Comparison of ENCODE assay signal across 18 cellular contexts in the genomic region with DNA sequence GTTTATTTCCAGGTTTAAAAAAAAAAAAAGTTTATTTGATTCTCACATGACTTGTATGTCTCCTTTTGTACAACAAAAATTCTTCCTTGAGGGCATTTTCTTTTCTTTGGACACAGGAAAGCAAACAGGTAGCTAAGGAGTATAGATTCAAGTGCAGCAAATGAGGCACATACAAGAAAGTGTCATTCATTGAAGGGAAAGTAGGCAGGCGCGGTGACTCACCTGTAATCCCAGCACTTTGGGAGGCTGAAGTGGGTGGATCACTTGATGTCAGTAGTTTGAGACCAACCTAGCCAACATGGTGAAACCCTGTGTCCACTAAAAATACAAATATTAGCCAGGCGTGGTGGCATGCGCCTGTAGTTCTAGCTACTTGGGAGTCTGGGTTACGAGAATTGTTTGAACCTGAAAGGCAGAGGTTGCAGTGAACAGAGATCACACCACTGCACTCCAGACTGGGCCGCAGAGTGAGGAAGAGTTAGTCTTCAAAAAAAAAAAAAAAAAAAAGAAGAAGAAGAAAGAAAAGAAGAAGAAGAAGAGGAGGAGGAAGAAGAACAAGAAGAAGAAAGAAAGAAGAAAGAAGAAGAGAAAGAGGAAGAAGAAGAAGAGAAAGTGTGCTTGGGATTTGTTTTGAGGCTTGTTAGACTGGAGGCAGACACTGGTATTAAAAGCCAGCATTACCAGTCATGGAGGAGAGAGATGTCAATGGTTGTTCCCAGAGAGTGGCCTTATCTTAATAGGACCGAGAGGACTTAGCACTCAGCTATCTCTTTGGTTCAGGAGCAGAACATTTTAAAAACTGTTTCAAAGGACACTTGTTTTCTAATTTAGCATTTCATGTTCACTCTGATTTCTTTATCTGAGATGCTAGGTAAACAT. TPM values are rescaled to one million over a fixed set of nuclear protein-coding genes. Genes with fewer than 3 reads are reported as not detected.
DNase-seq lines count a peak whose midpoint lies in the region; ATAC-seq and TF ChIP-seq lines count a peak whose summit lies in the region.
"Had no signal": no experiment of that assay in that cellular context is flagged by ENCODE, and none has a peak within 500 bp of the region (broad histone marks: within the 10 kb centered on the region; RNA-seq: fewer than 3 reads in every experiment).

No MANE protein-coding gene starts in this region.

- H3K9me3 Mint-ChIP-seq in stimulated activated memory B cell treated with anti-CD40 and anti-IgM and Interleukin-4, amounts not matched to agents 10 μg/mL and 1 μg/mL and 100 μg/mL, for 72 hours: no peaks in the 10 kb centered on the region
- H3K9me3 Mint-ChIP-seq in activated CD8-positive, alpha-beta T cell treated with anti-CD3 and anti-CD28 coated beads, Interleukin-2, amount 10 ng/mL, durations not matched to agents 7 days and 5 days (ENCODE audit: insufficient read depth): no peaks in the 10 kb centered on the region
- H3K9me3 Mint-ChIP-seq: CD4-positive, alpha-beta memory T cell; memory B cell; nephron; stimulated activated naive CD8-positive, alpha-beta T cell treated with anti-CD3 and anti-CD28 coated beads, Interleukin-15, Interleukin-2, amounts not matched to agents 100 ng/mL and 50 ng/mL, for 24 hours; T-cell; WTC11 had no signal

- no peak overlapping the region for H3K4me3 ChIP-seq in SK-N-SH (ENCODE audit: low read depth in 2 of 2, low read length in 1 of 2)
- H3K4me3 ChIP-seq in OCI-LY7 (ENCODE audit: low read depth, low read length, poor library complexity, severe bottlenecking): no peak overlapping the region
- H3K4me3 ChIP-seq: adrenal gland, psoas muscle had no signal

- H3K4me2 ChIP-seq in SK-N-SH (no peak overlapping the region), OCI-LY7 (ENCODE audit: low read length) (no peak overlapping the region; the same call in 1 of the 2 replicates)

- no peak for ATAC-seq in SK-N-SH treated with all-trans-retinoic acid at 6 μM for 48 hours
- ATAC-seq in esophagus mucosa: peak; percentile 75
- ATAC-seq in stimulated activated memory B cell treated with anti-CD40 and anti-IgM and Interleukin-4, amounts not matched to agents 10 μg/mL and 1 μg/mL and 100 μg/mL, for 72 hours: no peak
- ATAC-seq in activated CD8-positive, alpha-beta T cell treated with anti-CD3 and anti-CD28 coated beads, Interleukin-2, amount 10 ng/mL, durations not matched to agents 7 days and 5 days: no peak
- ATAC-seq in GM21576 (IDR thresholded peaks at IDR 0.05; ENCODE audit: unreplicated experiment): no peak
- ATAC-seq: psoas muscle, T-cell, WTC11 had no signal

- H4K20me1 ChIP-seq in SK-N-SH (ENCODE audit: insufficient read depth) (no peaks in the 10 kb centered on the region), OCI-LY7 (ENCODE audit: insufficient read depth, low read length) (no peaks in the 10 kb centered on the region)

- peaks cover 5 to 8% of the 10 kb centered on the region in 2 experiments; a peak in 1 of 4 replicates for H3K4me1 ChIP-seq in SK-N-SH (ENCODE audit: control insufficient read depth in 1 of 2, insufficient read depth in 2 of 2, low read depth in 1 of 2, low read length in 1 of 2)
- peaks cover 56% of the 10 kb centered on the region for H3K4me1 ChIP-seq in OCI-LY7 (ENCODE audit: insufficient read depth, low read length, poor library complexity, severe bottlenecking)
- H3K4me1 ChIP-seq: psoas muscle had no signal

- POLR2A ChIA-PET in SK-N-SH (lab: Yijun Ruan, JAX): no interaction called here
- POLR2A ChIA-PET in OCI-LY7 (lab: Charles Lee): interaction anchor here (0.6 to 1.7 kb wide), 5 partner anchors 9 to 84 kb away, joined by 3 to 8 read pairs (median 4); no protein-coding TSS in a partner anchor
- POLR2A ChIA-PET in activated CD8-positive, alpha-beta T cell treated with anti-CD3 and anti-CD28 coated beads, Interleukin-2, amount 10 ng/mL, durations not matched to agents 7 days and 5 days (lab: Charles Lee): no interaction called here

- TF ChIP-seq EP300 in SK-N-SH (IDR thresholded peaks at IDR 0.05; ENCODE audit: borderline replicate concordance in 1 of 2, low read depth in 1 of 2, low read length in 1 of 2): no peak

- 92% methylated on average over 7 of the region's 7 CpGs for WGBS in SK-N-SH (ENCODE audit: low lambda C conversion rate)

- intact Hi-C loops in OCI-LY7 (cut with micrococcal nuclease; ENCODE audit: unreplicated experiment): no loop called here

- DNase-seq in SK-N-SH: peak; percentile 45
- DNase-seq in OCI-LY7 (ENCODE audit: low spot score): no peak
- DNase-seq in activated CD8-positive, alpha-beta T cell treated with anti-CD3 and anti-CD28 coated beads, Interleukin-2, amount 10 ng/mL, durations not matched to agents 7 days and 5 days: no peak
- no peak for DNase-seq in D341Med (ENCODE audit: low spot score)
- DNase-seq: CD4-positive, alpha-beta memory T cell; NCI-H1930; NCI-H69; psoas muscle; T-cell had no signal

- peaks cover 14% of the 10 kb centered on the region for H3K4me1 Mint-ChIP-seq in stimulated activated memory B cell treated with anti-CD40 and anti-IgM and Interleukin-4, amounts not matched to agents 10 μg/mL and 1 μg/mL and 100 μg/mL, for 72 hours
- H3K4me1 Mint-ChIP-seq in activated CD8-positive, alpha-beta T cell treated with anti-CD3 and anti-CD28 coated beads, Interleukin-2, amount 10 ng/mL, durations not matched to agents 7 days and 5 days (ENCODE audit: low read depth): no peaks in the 10 kb centered on the region
- H3K4me1 Mint-ChIP-seq: CD4-positive, alpha-beta memory T cell; T-cell; WTC11 had no signal

- TF ChIP-seq RAD21 in SK-N-SH (IDR thresholded peaks at IDR 0.05; ENCODE audit: low read length): no peak

- TF ChIP-seq CTCF in SK-N-SH (IDR thresholded peaks at IDR 0.05) (no peak), OCI-LY7 (conservative IDR thresholded peaks at IDR 0.05; ENCODE audit: low read length) (no peak)

- H3K36me3 Mint-ChIP-seq in stimulated activated memory B cell treated with anti-CD40 and anti-IgM and Interleukin-4, amounts not matched to agents 10 μg/mL and 1 μg/mL and 100 μg/mL, for 72 hours: no peaks in the 10 kb centered on the region
- H3K36me3 Mint-ChIP-seq in activated CD8-positive, alpha-beta T cell treated with anti-CD3 and anti-CD28 coated beads, Interleukin-2, amount 10 ng/mL, durations not matched to agents 7 days and 5 days (ENCODE audit: low read depth): no peaks in the 10 kb centered on the region
- H3K36me3 Mint-ChIP-seq: CD4-positive, alpha-beta memory T cell; memory B cell; T-cell; WTC11 had no signal

- H2AFZ ChIP-seq in SK-N-SH (ENCODE audit: low read depth): no peak overlapping the region
- H2AFZ ChIP-seq in OCI-LY7 (ENCODE audit: low read length): no peak overlapping the region

- BruUV-seq in OCI-LY7 (replicated peaks; lab: Mats Ljungman, UMichigan): no TSS peak

- no peak overlapping the region for H3K4me3 Mint-ChIP-seq in stimulated activated memory B cell treated with anti-CD40 and anti-IgM and Interleukin-4, amounts not matched to agents 10 μg/mL and 1 μg/mL and 100 μg/mL, for 72 hours
- no peak overlapping the region for H3K4me3 Mint-ChIP-seq in activated CD8-positive, alpha-beta T cell treated with anti-CD3 and anti-CD28 coated beads, Interleukin-2, amount 10 ng/mL, durations not matched to agents 7 days and 5 days
- H3K4me3 Mint-ChIP-seq: CD4-positive, alpha-beta memory T cell; memory B cell; nephron; stimulated activated naive CD8-positive, alpha-beta T cell treated with anti-CD3 and anti-CD28 coated beads, Interleukin-15, Interleukin-2, amounts not matched to agents 100 ng/mL and 50 ng/mL, for 24 hours; T-cell; WTC11 had no signal

- peak overlapping the region; percentile 57 for H3K27ac Mint-ChIP-seq in stimulated activated memory B cell treated with anti-CD40 and anti-IgM and Interleukin-4, amounts not matched to agents 10 μg/mL and 1 μg/mL and 100 μg/mL, for 72 hours
- H3K27ac Mint-ChIP-seq in activated CD8-positive, alpha-beta T cell treated with anti-CD3 and anti-CD28 coated beads, Interleukin-2, amount 10 ng/mL, durations not matched to agents 7 days and 5 days: no peak overlapping the region
- H3K27ac Mint-ChIP-seq: CD4-positive, alpha-beta memory T cell; memory B cell; nephron; stimulated activated naive CD8-positive, alpha-beta T cell treated with anti-CD3 and anti-CD28 coated beads, Interleukin-15, Interleukin-2, amounts not matched to agents 100 ng/mL and 50 ng/mL, for 24 hours; T-cell; WTC11 had no signal

- no peaks in the 10 kb centered on the region for H3K9me3 ChIP-seq in SK-N-SH
- H3K9me3 ChIP-seq in OCI-LY7 (ENCODE audit: low read length): no peaks in the 10 kb centered on the region
- H3K9me3 ChIP-seq: adrenal gland, psoas muscle had no signal

- no peaks in the 10 kb centered on the region for H3K36me3 ChIP-seq in SK-N-SH (replicated peaks in 1 of 2; ENCODE audit: control insufficient read depth in 1 of 2, insufficient read depth in 2 of 2, low read length in 1 of 2)
- H3K36me3 ChIP-seq in OCI-LY7 (ENCODE audit: insufficient read depth, low read length): peaks cover under 1% of the 10 kb centered on the region
- H3K36me3 ChIP-seq: adrenal gland had no signal

- no peaks in the 10 kb centered on the region for H3K27me3 ChIP-seq in SK-N-SH (ENCODE audit: insufficient read depth)
- H3K27me3 ChIP-seq: adrenal gland had no signal

- H3K27me3 Mint-ChIP-seq in stimulated activated memory B cell treated with anti-CD40 and anti-IgM and Interleukin-4, amounts not matched to agents 10 μg/mL and 1 μg/mL and 100 μg/mL, for 72 hours: peaks cover 12% of the 10 kb centered on the region
- peaks cover 2% of the 10 kb centered on the region for H3K27me3 Mint-ChIP-seq in activated CD8-positive, alpha-beta T cell treated with anti-CD3 and anti-CD28 coated beads, Interleukin-2, amount 10 ng/mL, durations not matched to agents 7 days and 5 days (ENCODE audit: low read depth)
- H3K27me3 Mint-ChIP-seq: memory B cell; stimulated activated naive CD8-positive, alpha-beta T cell treated with anti-CD3 and anti-CD28 coated beads, Interleukin-15, Interleukin-2, amounts not matched to agents 100 ng/mL and 50 ng/mL, for 24 hours had no signal

- no peaks in the 10 kb centered on the region for H3F3A ChIP-seq in SK-N-SH (replicated peaks; ENCODE audit: insufficient read depth)

- H3K9ac ChIP-seq in SK-N-SH: no peak overlapping the region

- CTCF ChIA-PET in SK-N-SH (lab: Yijun Ruan, JAX) (interaction anchor here (3.4 kb wide), 1 partner anchor 76 kb away, joined by 13 read pairs; no protein-coding TSS in a partner anchor), OCI-LY7 (lab: Charles Lee; ENCODE audit: unreplicated experiment) (no interaction called here)
- CTCF ChIA-PET in activated CD8-positive, alpha-beta T cell treated with anti-CD3 and anti-CD28 coated beads, Interleukin-2, amount 10 ng/mL, durations not matched to agents 7 days and 5 days (lab: Charles Lee): interaction anchor here (4.2 kb wide), 1 partner anchor 75 kb away, joined by 13 read pairs; no protein-coding TSS in a partner anchor

- H3K27ac ChIP-seq in SK-N-SH (ENCODE audit: low read depth in 2 of 2, low read length in 1 of 2) (no peak overlapping the region), OCI-LY7 (ENCODE audit: low read depth, low read length, poor library complexity, severe bottlenecking) (peak overlapping the region; percentile 27)
- H3K27ac ChIP-seq: psoas muscle had no signal

- H3K79me2 ChIP-seq in SK-N-SH (ENCODE audit: insufficient read depth): no peaks in the 10 kb centered on the region
- H3K79me2 ChIP-seq in OCI-LY7 (ENCODE audit: insufficient read depth, low read depth, low read length): no peaks in the 10 kb centered on the region

- no peaks in the 10 kb centered on the region for H3K9me2 ChIP-seq in SK-N-SH
- no peaks in the 10 kb centered on the region for H3K9me2 ChIP-seq in OCI-LY7 (ENCODE audit: insufficient read depth, low read length)

RNA-seq across cellular contexts. Expression of gene GINS3, which starts 19.7 kb away (rescaled TPM):
- polyA plus RNA-seq in SK-N-SH (2012; rRNA removed): 8.7 and 9.8 TPM in 2 replicates
- polyA plus RNA-seq in SK-N-SH (2012; cell fraction: cytosol; rRNA removed): 7.6 and 8.8 TPM in 2 replicates
- polyA plus RNA-seq in SK-N-SH (2012; cell fraction: nucleus; rRNA removed): 4.6 and 6.2 TPM in 2 replicates
- total RNA-seq in OCI-LY7 (2014; rRNA removed; shearing (Covaris generic)): 35.7 and 49.1 TPM in 2 replicates
- total RNA-seq in OCI-LY7 (2022) (50.4 and 50.5 TPM in 2 replicates), esophagus mucosa (13.7 TPM)
- 10 to 100 TPM; 16.3 to 18.0 TPM for total RNA-seq in activated CD8-positive, alpha-beta T cell treated with anti-CD3 and anti-CD28 coated beads, Interleukin-2, amount 10 ng/mL, durations not matched to agents 7 days and 5 days
